16 cellular contexts compared by ENCODE assay signal in the genomic region with DNA sequence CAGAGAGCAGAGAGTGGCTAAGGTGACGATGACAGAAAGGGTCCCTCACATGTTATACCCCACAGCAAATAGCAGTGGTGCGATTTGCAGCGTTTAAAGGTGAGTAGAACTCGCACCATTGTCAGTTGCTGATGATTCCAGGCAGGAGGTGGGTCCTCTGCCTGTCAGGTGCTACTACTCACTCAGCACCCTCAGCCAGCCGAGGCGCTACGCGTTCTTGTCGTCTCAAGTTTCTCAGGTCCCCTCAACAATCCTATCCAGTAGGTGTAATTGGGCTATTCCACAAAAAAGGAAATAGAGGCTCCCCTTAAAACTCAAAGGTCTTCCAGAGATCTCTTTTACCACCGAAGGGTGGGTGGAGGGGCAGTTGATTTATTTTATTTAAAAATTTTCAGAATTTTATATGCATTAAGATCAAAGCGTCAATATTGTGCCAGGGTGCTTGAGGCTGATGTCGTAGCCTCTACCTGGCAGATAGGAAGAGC. TPM values are rescaled to one million over a fixed set of nuclear protein-coding genes. Genes with fewer than 3 reads are reported as not detected.
"Had no signal": no experiment of that assay in that cellular context is flagged by ENCODE, and none has a peak within 500 bp of the region (broad histone marks: within the 10 kb centered on the region; RNA-seq: fewer than 3 reads in every experiment).

No MANE protein-coding gene starts in this region.

- H3K36me3 Mint-ChIP-seq: stimulated activated memory B cell treated with anti-CD40 and anti-IgM and Interleukin-4, amounts not matched to agents 10 μg/mL and 1 μg/mL and 100 μg/mL, for 72 hours had no signal

- H3K27me3 ChIP-seq: tibial nerve had no signal

- H3K9me3 Mint-ChIP-seq: memory B cell; nephron; stimulated activated memory B cell treated with anti-CD40 and anti-IgM and Interleukin-4, amounts not matched to agents 10 μg/mL and 1 μg/mL and 100 μg/mL, for 72 hours had no signal

- DNase-seq: activated CD4-positive, alpha-beta T cell treated with anti-CD3 and anti-CD28 coated beads, Interleukin-2, amount 50 U/mL, for 4 hours; activated CD4-positive, CD25-positive, alpha-beta regulatory T cell treated with anti-CD3 and anti-CD28 coated beads, Interleukin-2, amount 50 U/mL, for 72 hours; activated naive CD4-positive, alpha-beta T cell treated with anti-CD3 and anti-CD28 coated beads, Interleukin-2, amount 50 U/mL, for 16 hours; activated T-cell treated with anti-CD3 and anti-CD28 coated beads, Interleukin-2, amount 50 U/mL, for 1 hour; islet precursor cell; nucleus accumbens; stimulated activated CD4-positive, alpha-beta T cell treated with anti-CD3 and anti-CD28 coated beads, Interleukin-2, amount 100 ng/mL, for 48 hours had no signal

- H3K36me3 ChIP-seq: esophagus muscularis mucosa, tibial nerve had no signal

- H3K4me1 ChIP-seq: esophagus muscularis mucosa had no signal

- H3K4me3 ChIP-seq: esophagus muscularis mucosa, tibial nerve had no signal

- H3K4me1 Mint-ChIP-seq: memory B cell, nephron had no signal

- H3K9me3 ChIP-seq: esophagus muscularis mucosa, tibial nerve had no signal

- H3K27ac Mint-ChIP-seq: memory B cell; nephron; stimulated activated memory B cell treated with anti-CD40 and anti-IgM and Interleukin-4, amounts not matched to agents 10 μg/mL and 1 μg/mL and 100 μg/mL, for 72 hours had no signal

- H3K4me3 Mint-ChIP-seq: memory B cell; nephron; stimulated activated memory B cell treated with anti-CD40 and anti-IgM and Interleukin-4, amounts not matched to agents 10 μg/mL and 1 μg/mL and 100 μg/mL, for 72 hours had no signal

- H3K27ac ChIP-seq: esophagus muscularis mucosa, tibial nerve had no signal

RNA-seq across cellular contexts. Expression of gene ELF5, which starts 18.3 kb away (rescaled TPM):
- total RNA-seq: cardiac septum; esophagus muscularis mucosa; skeletal muscle tissue; subcutaneous adipose tissue; T-helper 1 cell treated with Interleukin-12 subunit alpha and Interleukin-12 subunit beta and Interleukin-4 antibody, amounts not matched to agents 30 ng/mL and 1 ng/mL, for 36 hours; tibial nerve had no signal
